20 cellular contexts compared by ENCODE assay signal in genomic region chr17:146983-147761, GRCh38. TPM values are rescaled to one million over a fixed set of nuclear protein-coding genes. Genes with fewer than 3 reads are reported as not detected.
DNase-seq lines count a peak whose midpoint lies in the region; ATAC-seq, FAIRE-seq and TF ChIP-seq lines count a peak whose summit lies in the region.
"Had no signal": no experiment of that assay in that cellular context is flagged by ENCODE, and none has a peak within 500 bp of the region (broad histone marks: within the 10 kb centered on the region; RNA-seq: fewer than 3 reads in every experiment).

No MANE protein-coding gene starts in this region.

- no peak overlapping the region for H3K4me3 Mint-ChIP-seq in stimulated activated naive CD8-positive, alpha-beta T cell treated with anti-CD3 and anti-CD28 coated beads, Interleukin-15, amount 100 ng/mL, for 72 hours
- H3K4me3 Mint-ChIP-seq: naive B cell had no signal

- no peak for TF ChIP-seq POLR2A in ovary (IDR thresholded peaks at IDR 0.05)

- DNase-seq in stimulated activated naive CD8-positive, alpha-beta T cell treated with anti-CD3 and anti-CD28 coated beads, Interleukin-15, amount 100 ng/mL, for 72 hours: peak in 1 of 2 donors; percentile 7
- DNase-seq in stimulated activated naive CD8-positive, alpha-beta T cell treated with anti-CD3 and anti-CD28 coated beads, Interleukin-15, Interleukin-2, amounts not matched to agents 100 U/mL and 50 U/mL, for 24 hours: no peak
- DNase-seq in right atrium auricular region (ENCODE audit: low spot score): peak; percentile 48
- DNase-seq in ovary: peak; percentile 7 to 35 (median 14)
- no peak for DNase-seq in small intestine
- DNase-seq in NCI-H187 (lab: John Stamatoyannopoulos, UW): no peak
- no peak for DNase-seq in NCI-H146 (lab: John Stamatoyannopoulos, UW)
- DNase-seq: EL; foreskin keratinocyte; naive B cell; NCI-H1092 treated with DMSO at 0.1 percent for 48 hours; NCI-H748 treated with DMSO at 0.1 percent for 48 hours; PC-9; retina; stimulated activated CD4-positive, alpha-beta T cell treated with anti-CD3 and anti-CD28 coated beads, Interleukin-1b, Interleukin-23, amount 100 ng/mL, for 48 hours had no signal

- no peak overlapping the region for H3K4me3 ChIP-seq in right atrium auricular region
- H3K4me3 ChIP-seq in ovary: no peak overlapping the region
- H3K4me3 ChIP-seq in small intestine (ENCODE audit: low read depth in 1 of 2, low read length in 2 of 2): no peak overlapping the region
- H3K4me3 ChIP-seq: coronary artery, PC-9 had no signal

- no peaks in the 10 kb centered on the region for H3K27me3 ChIP-seq in right atrium auricular region
- H3K27me3 ChIP-seq in ovary: no peaks in the 10 kb centered on the region
- H3K27me3 ChIP-seq in small intestine (ENCODE audit: control insufficient read depth in 2 of 2, insufficient read depth in 2 of 2, low read length in 2 of 2): no peaks in the 10 kb centered on the region
- H3K27me3 ChIP-seq: foreskin keratinocyte had no signal

- H3K9me3 Mint-ChIP-seq in stimulated activated naive CD8-positive, alpha-beta T cell treated with anti-CD3 and anti-CD28 coated beads, Interleukin-15, amount 100 ng/mL, for 72 hours: no peaks in the 10 kb centered on the region
- H3K9me3 Mint-ChIP-seq: naive B cell had no signal

- H3K4me1 ChIP-seq in right atrium auricular region: peaks cover 0 to 4% of the 10 kb centered on the region in 2 donors
- peaks cover 2% of the 10 kb centered on the region for H3K4me1 ChIP-seq in ovary (ENCODE audit: insufficient read depth)
- no peaks in the 10 kb centered on the region for H3K4me1 ChIP-seq in small intestine (ENCODE audit: control insufficient read depth in 2 of 2, insufficient read depth in 1 of 2, low read depth in 1 of 2, low read length in 1 of 2)
- H3K4me1 ChIP-seq: foreskin keratinocyte had no signal

- H3K36me3 ChIP-seq in right atrium auricular region (no peaks in the 10 kb centered on the region), ovary (no peaks in the 10 kb centered on the region), small intestine (ENCODE audit: control insufficient read depth in 2 of 2, insufficient read depth in 2 of 2, low read length in 2 of 2) (no peaks in the 10 kb centered on the region)

- H3K27ac Mint-ChIP-seq in stimulated activated naive CD8-positive, alpha-beta T cell treated with anti-CD3 and anti-CD28 coated beads, Interleukin-15, amount 100 ng/mL, for 72 hours: no peak overlapping the region
- H3K27ac Mint-ChIP-seq: naive B cell had no signal

- H3K27ac ChIP-seq in right atrium auricular region: no peak overlapping the region
- H3K27ac ChIP-seq in ovary: no peak overlapping the region
- H3K27ac ChIP-seq in small intestine (ENCODE audit: low read depth in 1 of 2, low read length in 1 of 2): no peak overlapping the region
- H3K27ac ChIP-seq: coronary artery, foreskin keratinocyte, PC-9 had no signal

- H3K9me3 ChIP-seq in right atrium auricular region: no peaks in the 10 kb centered on the region
- no peaks in the 10 kb centered on the region for H3K9me3 ChIP-seq in ovary
- no peaks in the 10 kb centered on the region for H3K9me3 ChIP-seq in small intestine (ENCODE audit: control insufficient read depth, low read depth)

- peaks cover 8% of the 10 kb centered on the region for H3K27me3 Mint-ChIP-seq in stimulated activated naive CD8-positive, alpha-beta T cell treated with anti-CD3 and anti-CD28 coated beads, Interleukin-15, amount 100 ng/mL, for 72 hours

- TF ChIP-seq CTCF in right atrium auricular region (IDR thresholded peaks at IDR 0.05) (no peak), ovary (IDR thresholded peaks at IDR 0.05) (no peak)

- ATAC-seq in stimulated activated naive CD8-positive, alpha-beta T cell treated with anti-CD3 and anti-CD28 coated beads, Interleukin-15, amount 100 ng/mL, for 72 hours: peak; percentile 18
- no peak for ATAC-seq in stimulated activated naive CD8-positive, alpha-beta T cell treated with anti-CD3 and anti-CD28 coated beads, Interleukin-15, Interleukin-2, amounts not matched to agents 100 U/mL and 50 U/mL, for 24 hours
- ATAC-seq in HG02678 (IDR thresholded peaks at IDR 0.05; ENCODE audit: unreplicated experiment): no peak
- ATAC-seq: foreskin keratinocyte, SK-N-SH treated with all-trans-retinoic acid at 6 μM for 48 hours had no signal

- intact Hi-C loops in ovary (cut with DNase I): loop anchor here in 1 of 4 donors (5.0 kb wide), 2 partner anchors 240 to 550 kb away; no protein-coding TSS in a partner anchor

- FAIRE-seq in small intestine (lab: Jason Lieb, UNC): no peak
- FAIRE-seq: astrocyte had no signal

- no peak for TF ChIP-seq EP300 in ovary (IDR thresholded peaks at IDR 0.05)

- no peaks in the 10 kb centered on the region for H3K4me1 Mint-ChIP-seq in stimulated activated naive CD8-positive, alpha-beta T cell treated with anti-CD3 and anti-CD28 coated beads, Interleukin-15, amount 100 ng/mL, for 72 hours

- WGBS in ovary, 3 donors: 90 to 92% (median 91%) methylated on average over 23 to 27 of the region's 27 CpGs
- WGBS in small intestine, 3 donors: 81 to 91% (median 83%) methylated on average over 20 to 27 of the region's 27 CpGs

RNA-seq across cellular contexts. Expression of gene SCGB1C2, which starts 9.8 kb away (rescaled TPM):
- total RNA-seq in right atrium auricular region (not detected), ovary (not detected)
- polyA plus RNA-seq in ovary (not detected), small intestine (not detected)
- total RNA-seq: astrocyte, foreskin keratinocyte, lower leg skin, PC-9 had no signal
- polyA plus RNA-seq: foreskin keratinocyte had no signal

RNA-seq across cellular contexts. Expression of gene DOC2B, which starts 34.3 kb away (rescaled TPM):
- 1 to 10 TPM; 2.4 to 2.6 TPM for total RNA-seq in right atrium auricular region
- total RNA-seq in ovary: 1 to 10 TPM in 6 of 7 donors, under 1 TPM in 1; 0.83 to 4.5 (median 2.0) TPM
- 1 to 10 TPM; 1.3 to 4.2 TPM for polyA plus RNA-seq in ovary
- polyA plus RNA-seq in small intestine: 10 to 100 TPM in 1 of 3 donors, under 1 TPM in 2; under 0.01 to 12.7 (median 0.27) TPM
- total RNA-seq: foreskin keratinocyte, PC-9 had no signal
- polyA plus RNA-seq: foreskin keratinocyte had no signal

Comparison
In these comparisons a context has a peak if more than half of its experiments do, and no peak if none do; other contexts are left out.
1. DNase-seq: peak in right atrium auricular region (single experiment) and ovary (5 of 5); none in stimulated activated naive CD8-positive, alpha-beta T cell treated with anti-CD3 and anti-CD28 coated beads, Interleukin-15, Interleukin-2, amounts not matched to agents 100 U/mL and 50 U/mL, for 24 hours (single experiment), small intestine (single experiment), NCI-H187 (0 of 2) and NCI-H146 (single experiment).